Comparison of ENCODE assay signal across 1 cellular context in the genomic region with DNA sequence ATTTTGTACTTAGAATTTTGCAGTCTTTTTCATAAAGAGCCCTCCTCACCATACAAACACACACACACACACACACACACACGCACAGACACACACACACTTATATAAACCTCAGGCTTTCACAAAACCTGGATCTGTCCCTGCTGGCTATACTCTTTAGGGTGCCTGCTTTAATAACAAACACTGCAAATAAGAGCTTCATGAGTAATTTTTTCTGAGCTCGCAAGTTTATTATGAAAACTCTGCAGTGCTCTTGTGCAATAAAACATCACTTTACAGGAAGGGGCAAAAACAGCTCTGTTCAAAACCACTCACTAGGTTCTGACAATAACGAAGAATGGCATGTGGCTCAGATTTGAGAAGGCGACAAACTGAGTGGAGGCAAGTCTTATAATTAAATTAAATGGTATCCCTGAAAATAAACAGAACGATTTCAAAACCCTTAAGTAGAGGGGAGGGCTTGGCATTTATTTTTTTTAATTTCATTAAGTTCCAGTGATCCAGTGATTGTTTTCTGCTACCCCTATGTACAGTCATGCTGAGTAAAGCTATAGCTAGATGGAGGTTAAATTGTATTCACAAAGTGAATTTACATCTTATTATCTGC.
TF ChIP-seq lines count a peak whose summit lies in the region.

No MANE protein-coding gene starts in this region.

TF ChIP-seq in A549, 52 proteins besides CTCF, POLR2A, EP300 and RAD21 (continued from another document):
- TF ChIP-seq ZNF302 (CRISPR knock-in tag; IDR thresholded peaks at IDR 0.05) (no peak), FOSL2 (IDR thresholded peaks at IDR 0.05) (no peak), FOSL2 (CRISPR knock-in tag; IDR thresholded peaks at IDR 0.05) (peak; percentile 14; the same call in 1 of the 2 replicates), JUN (IDR thresholded peaks at IDR 0.05) (no peak)
- TF ChIP-seq, protein P1, sequence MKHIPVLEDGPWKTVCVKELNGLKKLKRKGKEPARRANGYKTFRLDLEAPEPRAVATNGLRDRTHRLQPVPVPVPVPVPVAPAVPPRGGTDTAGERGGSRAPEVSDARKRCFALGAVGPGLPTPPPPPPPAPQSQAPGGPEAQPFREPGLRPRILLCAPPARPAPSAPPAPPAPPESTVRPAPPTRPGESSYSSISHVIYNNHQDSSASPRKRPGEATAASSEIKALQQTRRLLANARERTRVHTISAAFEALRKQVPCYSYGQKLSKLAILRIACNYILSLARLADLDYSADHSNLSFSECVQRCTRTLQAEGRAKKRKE (CRISPR knock-in tag; IDR thresholded peaks at IDR 0.05; ENCODE audit: low read depth) = no peak
